22 cellular contexts compared by ENCODE assay signal in genomic region chr20:50099565-50099991, GRCh38. TPM values are rescaled to one million over a fixed set of nuclear protein-coding genes. Genes with fewer than 3 reads are reported as not detected.
A peak's percentile ranks its signal among the peaks of the same experiment; 100 is the strongest.
DNase-seq lines count a peak whose midpoint lies in the region; ATAC-seq and TF ChIP-seq lines count a peak whose summit lies in the region.
"Had no signal": no experiment of that assay in that cellular context is flagged by ENCODE, and none has a peak within 500 bp of the region (broad histone marks: within the 10 kb centered on the region; RNA-seq: fewer than 3 reads in every experiment).

No MANE protein-coding gene starts in this region.

- peaks cover 21% of the 10 kb centered on the region for H3K36me3 ChIP-seq in left ventricle myocardium inferior

- H3K4me3 ChIP-seq in left ventricle myocardium inferior, result no peak overlapping the region
- H3K4me3 ChIP-seq: adrenal gland, SJCRH30 had no signal

- H3K27me3 ChIP-seq in left ventricle myocardium inferior (ENCODE audit: low read depth), result no peaks in the 10 kb centered on the region
- H3K27me3 ChIP-seq: adrenal gland, SJCRH30 had no signal

- no peaks in the 10 kb centered on the region for H3K9me3 Mint-ChIP-seq in central memory CD8-positive, alpha-beta T cell
- no peaks in the 10 kb centered on the region for H3K9me3 Mint-ChIP-seq in naive B cell
- H3K9me3 Mint-ChIP-seq in type B pancreatic cell, result no peaks in the 10 kb centered on the region
- H3K9me3 Mint-ChIP-seq: effector memory CD8-positive, alpha-beta T cell; T-helper 1 cell treated with Interleukin-12 subunit alpha and Interleukin-12 subunit beta and Interleukin-4 antibody, amounts not matched to agents 30 μg/mL and 1 μg/mL, for 36 hours had no signal

- peaks cover 51% of the 10 kb centered on the region for H3K4me1 Mint-ChIP-seq in central memory CD8-positive, alpha-beta T cell
- peaks cover 36 to 44% (median 42%) of the 10 kb centered on the region in 3 donors for H3K4me1 Mint-ChIP-seq in naive B cell
- peaks cover 34% of the 10 kb centered on the region for H3K4me1 Mint-ChIP-seq in type B pancreatic cell (ENCODE audit: unreplicated experiment)

- TF ChIP-seq CTCF in left ventricle myocardium inferior (IDR thresholded peaks at IDR 0.05; ENCODE audit: borderline replicate concordance), result no peak
- no peak for TF ChIP-seq CTCF in type B pancreatic cell (conservative IDR thresholded peaks at IDR 0.05)

- DNase-seq in left ventricle myocardium inferior (no peak), Right ventricle myocardium inferior (ENCODE audit: missing footprints) (no peak), naive B cell (no peak), type B pancreatic cell (ENCODE audit: extremely low spot score, unreplicated experiment) (no peak), KG1 (lab: John Stamatoyannopoulos, UW) (no peak), NCI-H2196 (lab: John Stamatoyannopoulos, UW; ENCODE audit: unreplicated experiment) (no peak)
- DNase-seq in central memory CD8-positive, alpha-beta T cell (ENCODE audit: low spot score in 2 of 2), result no peak
- no peak for DNase-seq in stimulated activated CD4-positive, alpha-beta T cell treated with anti-CD3 and anti-CD28 coated beads, Interleukin-1b, Interleukin-23, amount 100 ng/mL, for 48 hours
- DNase-seq: activated effector memory CD4-positive, alpha-beta T cell treated with Interleukin-2 at 50 U/mL for 16 hours; adrenal gland; cerebellar nuclear complex; effector memory CD8-positive, alpha-beta T cell; hypothalamus; Karpas-422; kidney glomerular epithelial cell; NCI-H1105; NCI-H2107; NCI-H524 treated with DMSO at 0.1 percent for 48 hours; nucleus accumbens; SJCRH30 had no signal

- H3K27me3 Mint-ChIP-seq in central memory CD8-positive, alpha-beta T cell, result no peaks in the 10 kb centered on the region
- H3K27me3 Mint-ChIP-seq in naive B cell (no peaks in the 10 kb centered on the region), type B pancreatic cell (no peaks in the 10 kb centered on the region)
- H3K27me3 Mint-ChIP-seq: effector memory CD8-positive, alpha-beta T cell had no signal

- peak overlapping the region; percentile 71 for H3K27ac ChIP-seq in left ventricle myocardium inferior (replicated peaks)
- H3K27ac ChIP-seq: adrenal gland, SJCRH30 had no signal

- H3K27ac Mint-ChIP-seq in central memory CD8-positive, alpha-beta T cell (ENCODE audit: low read depth), result peak overlapping the region; percentile 82
- peak overlapping the region in 5 of 6 donors; percentile 2 to 84 (median 52) for H3K27ac Mint-ChIP-seq in naive B cell
- H3K27ac Mint-ChIP-seq in type B pancreatic cell, result peak overlapping the region; percentile 98
- H3K27ac Mint-ChIP-seq: T-helper 1 cell treated with Interleukin-12 subunit alpha and Interleukin-12 subunit beta and Interleukin-4 antibody, amounts not matched to agents 30 μg/mL and 1 μg/mL, for 36 hours had no signal

- intact Hi-C loops in left ventricle myocardium inferior (cut with micrococcal nuclease) (no loop called here), Right ventricle myocardium inferior (cut with DNase I) (no loop called here)

- H3K36me3 Mint-ChIP-seq in central memory CD8-positive, alpha-beta T cell (ENCODE audit: insufficient read depth), result peaks cover 44% of the 10 kb centered on the region
- peaks cover 7 to 10% of the 10 kb centered on the region in 2 donors for H3K36me3 Mint-ChIP-seq in naive B cell
- peaks cover 41% of the 10 kb centered on the region for H3K36me3 Mint-ChIP-seq in type B pancreatic cell

- no peak overlapping the region for H3K4me3 Mint-ChIP-seq in central memory CD8-positive, alpha-beta T cell
- H3K4me3 Mint-ChIP-seq in naive B cell, result no peak overlapping the region
- peak overlapping the region; percentile 70 for H3K4me3 Mint-ChIP-seq in type B pancreatic cell
- H3K4me3 Mint-ChIP-seq: T-helper 1 cell treated with Interleukin-12 subunit alpha and Interleukin-12 subunit beta and Interleukin-4 antibody, amounts not matched to agents 30 μg/mL and 1 μg/mL, for 36 hours had no signal

- peaks cover 90% of the 10 kb centered on the region for H3K4me1 ChIP-seq in left ventricle myocardium inferior
- H3K4me1 ChIP-seq: SJCRH30 had no signal

- no peak for ATAC-seq in Right ventricle myocardium inferior
- ATAC-seq in central memory CD8-positive, alpha-beta T cell (replicated peaks; ENCODE audit: extremely low read depth, poor library complexity, severe bottlenecking), result no peak
- ATAC-seq in naive B cell (ENCODE audit: low read depth in 2 of 2), result no peak
- ATAC-seq: sciatic nerve had no signal

- no peaks in the 10 kb centered on the region for H3K9me3 ChIP-seq in left ventricle myocardium inferior (replicated peaks)
- H3K9me3 ChIP-seq: adrenal gland, SJCRH30 had no signal

RNA-seq across cellular contexts. Expression of gene UBE2V1, which starts 13.4 kb away (rescaled TPM):
- total RNA-seq in left ventricle myocardium inferior (77.1 TPM), Right ventricle myocardium inferior (74.3 TPM), type B pancreatic cell (ENCODE audit: low replicate concordance) (90.5 and 117 TPM in 2 replicates)
- polyA plus RNA-seq in naive B cell (ENCODE audit: low read depth in 6 of 6), result 100 to 1,000 TPM in 5 of 6 donors, 10 to 100 TPM in 1; 99.3 to 153 (median 113) TPM

RNA-seq across cellular contexts. Expression of gene PEDS1, which starts 53.9 kb away (rescaled TPM):
- 17.3 TPM for total RNA-seq in left ventricle myocardium inferior
- total RNA-seq in Right ventricle myocardium inferior, result 31.2 TPM
- 10 to 100 TPM; 14.1 to 22.6 (median 16.9) TPM for polyA plus RNA-seq in naive B cell (ENCODE audit: low read depth in 6 of 6)
- 29.9 and 42.9 TPM in 2 replicates for total RNA-seq in type B pancreatic cell (ENCODE audit: low replicate concordance)
